ENCODE assay signal across 15 cellular contexts in genomic region chr12:8662592-8662991, GRCh38. TPM values are rescaled to one million over a fixed set of nuclear protein-coding genes. Genes with fewer than 3 reads are reported as not detected.
DNase-seq lines count a peak whose midpoint lies in the region; ATAC-seq and TF ChIP-seq lines count a peak whose summit lies in the region.
"Had no signal": no experiment of that assay in that cellular context is flagged by ENCODE, and none has a peak within 500 bp of the region (broad histone marks: within the 10 kb centered on the region; RNA-seq: fewer than 3 reads in every experiment).

A gene with protein sequence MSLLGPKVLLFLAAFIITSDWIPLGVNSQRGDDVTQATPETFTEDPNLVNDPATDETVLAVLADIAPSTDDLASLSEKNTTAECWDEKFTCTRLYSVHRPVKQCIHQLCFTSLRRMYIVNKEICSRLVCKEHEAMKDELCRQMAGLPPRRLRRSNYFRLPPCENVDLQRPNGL (minus strand): TSS chr12:8662826. CDS start chr12:8662104, 722 bp downstream.

- TF ChIP-seq POLR2A in adrenal gland (IDR thresholded peaks at IDR 0.05) = no peak

- DNase-seq in AG09319 (ENCODE audit: extremely low read depth, low read depth) = peak; percentile 37
- no peak for DNase-seq in adrenal gland
- peak in 1 of 2 donors; percentile 15 for DNase-seq in heart right ventricle
- DNase-seq in renal cortical epithelial cell (ENCODE audit: low read depth) = peak; percentile 45
- DNase-seq in NAMALWA (ENCODE audit: low spot score) = no peak
- DNase-seq in SKM-1 (lab: John Stamatoyannopoulos, UW; ENCODE audit: unreplicated experiment) = no peak
- DNase-seq in GOT3 (lab: John Stamatoyannopoulos, UW) = no peak
- DNase-seq in stimulated activated effector memory CD8-positive, alpha-beta T cell treated with anti-CD3 and anti-CD28 coated beads, Interleukin-12 subunit alpha, Interleukin-12 subunit beta, amount 100 ng/mL, for 72 hours (ENCODE audit: low spot score in 2 of 2) = no peak
- DNase-seq: activated CD4-positive, alpha-beta T cell treated with anti-CD3 and anti-CD28 coated beads, Interleukin-2, amount 10 ng/mL, durations not matched to agents 7 days and 5 days; activated naive CD4-positive, alpha-beta T cell; effector memory CD8-positive, alpha-beta T cell; NCI-H1048; NCI-H748 treated with DMSO at 0.1 percent for 48 hours; nucleus accumbens; upper lobe of left lung had no signal

- H3K36me3 ChIP-seq in adrenal gland (replicated peaks in 1 of 2) (no peaks in the 10 kb centered on the region), heart right ventricle (no peaks in the 10 kb centered on the region)
- H3K36me3 ChIP-seq: upper lobe of left lung had no signal

- WGBS in adrenal gland, 4 donors = 67 to 79% (median 74%) methylated on average over 6 of the region's 6 CpGs
- WGBS in heart right ventricle, 2 donors = 71 to 72% methylated on average over 6 of the region's 6 CpGs

- H3K9me3 Mint-ChIP-seq in stimulated activated effector memory CD8-positive, alpha-beta T cell treated with anti-CD3 and anti-CD28 coated beads, Interleukin-12 subunit alpha, Interleukin-12 subunit beta, amount 100 ng/mL, for 72 hours = no peaks in the 10 kb centered on the region
- H3K9me3 Mint-ChIP-seq: activated CD4-positive, alpha-beta T cell treated with anti-CD3 and anti-CD28 coated beads, Interleukin-2, amount 10 ng/mL, durations not matched to agents 7 days and 5 days; effector memory CD8-positive, alpha-beta T cell had no signal

- peak in 7 of 8 donors; percentile 51 to 80 (median 66) for ATAC-seq in heart right ventricle
- ATAC-seq in stimulated activated effector memory CD8-positive, alpha-beta T cell treated with anti-CD3 and anti-CD28 coated beads, Interleukin-12 subunit alpha, Interleukin-12 subunit beta, amount 100 ng/mL, for 72 hours = no peak
- ATAC-seq: effector memory CD8-positive, alpha-beta T cell had no signal

- H3K36me3 Mint-ChIP-seq in stimulated activated effector memory CD8-positive, alpha-beta T cell treated with anti-CD3 and anti-CD28 coated beads, Interleukin-12 subunit alpha, Interleukin-12 subunit beta, amount 100 ng/mL, for 72 hours = no peaks in the 10 kb centered on the region

- H3K4me1 ChIP-seq in adrenal gland (replicated peaks in 1 of 2) (no peaks in the 10 kb centered on the region), heart right ventricle (peaks cover 0 to 9% (median 0%) of the 10 kb centered on the region in 9 donors)

- H3K4me3 Mint-ChIP-seq in stimulated activated effector memory CD8-positive, alpha-beta T cell treated with anti-CD3 and anti-CD28 coated beads, Interleukin-12 subunit alpha, Interleukin-12 subunit beta, amount 100 ng/mL, for 72 hours = no peak within 1 kb of the TSS
- H3K4me3 Mint-ChIP-seq: activated CD4-positive, alpha-beta T cell treated with anti-CD3 and anti-CD28 coated beads, Interleukin-2, amount 10 ng/mL, durations not matched to agents 7 days and 5 days; effector memory CD8-positive, alpha-beta T cell had no signal

- H3K4me3 ChIP-seq in adrenal gland (no peak within 1 kb of the TSS), heart right ventricle (peak within 1 kb of the TSS in 8 of 10 donors; percentile 14 to 40 (median 26))
- H3K4me3 ChIP-seq: upper lobe of left lung had no signal

- H3K4me1 Mint-ChIP-seq in stimulated activated effector memory CD8-positive, alpha-beta T cell treated with anti-CD3 and anti-CD28 coated beads, Interleukin-12 subunit alpha, Interleukin-12 subunit beta, amount 100 ng/mL, for 72 hours = no peaks in the 10 kb centered on the region
- H3K4me1 Mint-ChIP-seq: activated CD4-positive, alpha-beta T cell treated with anti-CD3 and anti-CD28 coated beads, Interleukin-2, amount 10 ng/mL, durations not matched to agents 7 days and 5 days had no signal

- peak within 1 kb of the TSS in 1 of 5 donors; percentile 49 for H3K27ac ChIP-seq in adrenal gland
- H3K27ac ChIP-seq in heart right ventricle = peak within 1 kb of the TSS in 9 of 10 donors; percentile 52 to 81 (median 64)
- H3K27ac ChIP-seq: upper lobe of left lung had no signal

- H3K9me3 ChIP-seq in adrenal gland (replicated peaks in 1 of 3) (no peaks in the 10 kb centered on the region), heart right ventricle (peaks cover 0 to 4% (median 0%) of the 10 kb centered on the region in 11 donors)
- H3K9me3 ChIP-seq: upper lobe of left lung had no signal

- intact Hi-C loops in adrenal gland (cut with DNase I) (loop anchor here in 1 of 2 donors (10.0 kb wide), 2 partner anchors 232 to 382 kb away; no protein-coding TSS in a partner anchor), heart right ventricle (cut with DNase I) (no loop called here)

- TF ChIP-seq CTCF in AG09319 (IDR thresholded peaks at IDR 0.05; ENCODE audit: low read depth, low read length) (no peak), adrenal gland (IDR thresholded peaks at IDR 0.05) (no peak), heart right ventricle (IDR thresholded peaks at IDR 0.05) (no peak)

- H3K27ac Mint-ChIP-seq in stimulated activated effector memory CD8-positive, alpha-beta T cell treated with anti-CD3 and anti-CD28 coated beads, Interleukin-12 subunit alpha, Interleukin-12 subunit beta, amount 100 ng/mL, for 72 hours = no peak within 1 kb of the TSS
- H3K27ac Mint-ChIP-seq: activated CD4-positive, alpha-beta T cell treated with anti-CD3 and anti-CD28 coated beads, Interleukin-2, amount 10 ng/mL, durations not matched to agents 7 days and 5 days; effector memory CD8-positive, alpha-beta T cell had no signal

- no peaks in the 10 kb centered on the region for H3K27me3 ChIP-seq in adrenal gland
- H3K27me3 ChIP-seq in heart right ventricle = no peaks in the 10 kb centered on the region
- H3K27me3 ChIP-seq: upper lobe of left lung had no signal

RNA-seq across cellular contexts. Expression of the gene that starts here (rescaled TPM):
- 10 to 100 TPM in 5 of 8 donors, 1 to 10 TPM in 2, under 1 TPM in 1; 0.68 to 39.3 (median 13.8) TPM for total RNA-seq in adrenal gland
- 10 to 100 TPM; 16.5 to 65.3 (median 22.8) TPM for polyA plus RNA-seq in adrenal gland
- 10 to 100 TPM; 12.3 to 53.0 (median 22.7) TPM for total RNA-seq in heart right ventricle
- polyA plus RNA-seq in heart right ventricle = 10 to 100 TPM; 25.8 to 31.8 TPM
- total RNA-seq in renal cortical epithelial cell = 0.85 and 3.3 TPM in 2 replicates
- total RNA-seq: activated CD4-positive, alpha-beta T cell treated with anti-CD3 and anti-CD28 coated beads, Interleukin-2, amount 10 ng/mL, durations not matched to agents 7 days and 5 days had no signal

Comparison
In these comparisons a context has a peak if more than half of its experiments do, and no peak if none do; other contexts are left out.
1. DNase-seq: peak in AG09319 (single experiment) and renal cortical epithelial cell (single experiment); none in adrenal gland (0 of 7), NAMALWA (single experiment), SKM-1 (single experiment), GOT3 (single experiment) and stimulated activated effector memory CD8-positive, alpha-beta T cell treated with anti-CD3 and anti-CD28 coated beads, Interleukin-12 subunit alpha, Interleukin-12 subunit beta, amount 100 ng/mL, for 72 hours (0 of 2).
2. H3K4me3 ChIP-seq: peak in heart right ventricle (8 of 10); none in adrenal gland (0 of 4).